In genomic region chr14:50122291-50122690, GRCh38 we compare ENCODE assay signal across 19 cellular contexts. TPM values are rescaled to one million over a fixed set of nuclear protein-coding genes. Genes with fewer than 3 reads are reported as not detected.
DNase-seq lines count a peak whose midpoint lies in the region; ATAC-seq and TF ChIP-seq lines count a peak whose summit lies in the region.
"Had no signal": no experiment of that assay in that cellular context is flagged by ENCODE, and none has a peak within 500 bp of the region (broad histone marks: within the 10 kb centered on the region; RNA-seq: fewer than 3 reads in every experiment).

No MANE protein-coding gene starts in this region.

- H3K27ac ChIP-seq in ectodermal cell (ENCODE audit: insufficient read depth, low read depth, low read length, poor library complexity, severe bottlenecking), result peak overlapping the region; percentile 2
- H3K27ac ChIP-seq: A549, KMS-11 had no signal

- H3K27ac Mint-ChIP-seq in nephron, result peak overlapping the region in 2 of 3 experiments; percentile 0 to 34
- H3K27ac Mint-ChIP-seq: GM23338 had no signal

- no peaks in the 10 kb centered on the region for H3K36me3 ChIP-seq in ectodermal cell (ENCODE audit: control insufficient read depth, insufficient read depth, low read length)

- no peak for TF ChIP-seq CTCF in nephron (IDR thresholded peaks at IDR 0.05; ENCODE audit: unreplicated experiment in 3 of 3)

- no peaks in the 10 kb centered on the region for H3K27me3 ChIP-seq in ectodermal cell (ENCODE audit: control insufficient read depth, insufficient read depth, low read length, poor library complexity, severe bottlenecking)

- H3K27me3 Mint-ChIP-seq in nephron (ENCODE audit: low read depth), result no peaks in the 10 kb centered on the region

- no peak overlapping the region for H3K4me3 Mint-ChIP-seq in nephron
- H3K4me3 Mint-ChIP-seq: GM23338 had no signal

- no peaks in the 10 kb centered on the region for H3K4me1 ChIP-seq in ectodermal cell (ENCODE audit: control insufficient read depth, insufficient read depth, low read length)
- H3K4me1 ChIP-seq: A549 had no signal

- H3K4me1 Mint-ChIP-seq in nephron, result peaks cover 4% of the 10 kb centered on the region

- H3K4me3 ChIP-seq in ectodermal cell (ENCODE audit: insufficient read depth, low read depth, low read length), result no peak overlapping the region
- H3K4me3 ChIP-seq: A549, GM23338, SK-N-MC had no signal

- peak; percentile 24 for DNase-seq in NCI-H82 (lab: John Stamatoyannopoulos, UW)
- DNase-seq in NCI-H82 treated with DMSO at 0.1 percent for 48 hours (lab: John Stamatoyannopoulos, UW; ENCODE audit: unreplicated experiment), result no peak
- no peak for DNase-seq in NCI-H1694 treated with DMSO at 0.1 percent for 48 hours (lab: John Stamatoyannopoulos, UW)
- no peak for DNase-seq in hypothalamus (lab: John Stamatoyannopoulos, UW)
- DNase-seq: C1 segment of cervical spinal cord, GF-D8, NCI-H2107, NCI-H510A, Right ventricle myocardium superior had no signal

- WGBS in ectodermal cell, 2 experiments, result 83 to 92% methylated on average over 5 to 6 of the region's 6 CpGs

- peaks cover 59% of the 10 kb centered on the region for H3K36me3 Mint-ChIP-seq in nephron (ENCODE audit: low read depth)

- H3K9me3 Mint-ChIP-seq in nephron, result no peaks in the 10 kb centered on the region
- H3K9me3 Mint-ChIP-seq: GM23338 had no signal

- no peaks in the 10 kb centered on the region for H3K9me3 ChIP-seq in ectodermal cell (ENCODE audit: control insufficient read depth, low read length)
- H3K9me3 ChIP-seq: A549 had no signal

- no peak for ATAC-seq in HG02763 (IDR thresholded peaks at IDR 0.05; ENCODE audit: unreplicated experiment)
- ATAC-seq in HG03159 (IDR thresholded peaks at IDR 0.05; ENCODE audit: unreplicated experiment), result no peak
- ATAC-seq: A549, HCT116, Panc1 had no signal

RNA-seq across cellular contexts. Expression of gene VCPKMT, which starts 5.9 kb away (rescaled TPM):
- polyA plus RNA-seq in ectodermal cell (2013, experiment 1 of 4), result 13.5 TPM
- polyA plus RNA-seq in ectodermal cell (2013, experiment 2 of 4), result 17.0 TPM
- polyA plus RNA-seq in ectodermal cell (2013, experiment 3 of 4), result 14.8 TPM
- 14.1 TPM for polyA plus RNA-seq in ectodermal cell (2013, experiment 4 of 4)
